9 cellular contexts compared by ENCODE assay signal in genomic region chr14:21257395-21258193, GRCh38. TPM values are rescaled to one million over a fixed set of nuclear protein-coding genes. Genes with fewer than 3 reads are reported as not detected.
DNase-seq lines count a peak whose midpoint lies in the region; ATAC-seq and TF ChIP-seq lines count a peak whose summit lies in the region.
"Had no signal": no experiment of that assay in that cellular context is flagged by ENCODE, and none has a peak within 500 bp of the region (broad histone marks: within the 10 kb centered on the region; RNA-seq: fewer than 3 reads in every experiment).

No MANE protein-coding gene starts in this region.

- H3K9me3 Mint-ChIP-seq in activated B cell treated with CpG ODN at 0.5 μM for 24 hours (no peaks in the 10 kb centered on the region), type B pancreatic cell (no peaks in the 10 kb centered on the region)

- no peak for ATAC-seq in Right ventricle myocardium superior (ENCODE audit: poor library complexity)
- no peak for ATAC-seq in activated B cell treated with CpG ODN at 0.5 μM for 24 hours (ENCODE audit: low read depth)

- no peak overlapping the region for H3K4me3 ChIP-seq in cardiac muscle cell

- CTCF ChIA-PET in activated B cell treated with CpG ODN at 0.5 μM for 24 hours (lab: Charles Lee) = no interaction called here

- no peaks in the 10 kb centered on the region for H3K9me3 ChIP-seq in cardiac muscle cell (ENCODE audit: low read depth)

- H3K4me1 ChIP-seq in cardiac muscle cell (ENCODE audit: low read depth) = peaks cover 18% of the 10 kb centered on the region

- H3K27ac Mint-ChIP-seq in activated B cell treated with CpG ODN at 0.5 μM for 24 hours (peak overlapping the region; percentile 47), type B pancreatic cell (peak overlapping the region; percentile 18)

- H3K4me1 Mint-ChIP-seq in activated B cell treated with CpG ODN at 0.5 μM for 24 hours (peaks cover 64% of the 10 kb centered on the region), type B pancreatic cell (ENCODE audit: unreplicated experiment) (peaks cover 35% of the 10 kb centered on the region)

- no peaks in the 10 kb centered on the region for H3K27me3 ChIP-seq in cardiac muscle cell

- intact Hi-C loops in Right ventricle myocardium superior (cut with DNase I) = no loop called here
- intact Hi-C loops in activated B cell treated with CpG ODN at 0.5 μM for 24 hours (cut with micrococcal nuclease) = no loop called here

- peak overlapping the region; percentile 10 for H3K27ac ChIP-seq in cardiac muscle cell

- H3K36me3 Mint-ChIP-seq in activated B cell treated with CpG ODN at 0.5 μM for 24 hours (ENCODE audit: low read depth) (peaks cover 83% of the 10 kb centered on the region), type B pancreatic cell (peaks cover 54% of the 10 kb centered on the region)

- DNase-seq in cardiac muscle cell (ENCODE audit: low read depth in 1 of 2, low spot score in 1 of 2) = peak in 1 of 2 donors; percentile 53
- DNase-seq in Right ventricle myocardium superior = no peak
- no peak for DNase-seq in activated B cell treated with CpG ODN at 0.5 μM for 24 hours
- peak; percentile 14 for DNase-seq in left kidney (ENCODE audit: low read depth, low spot score)
- no peak for DNase-seq in type B pancreatic cell (ENCODE audit: extremely low spot score, unreplicated experiment)
- DNase-seq in mesenteric fat pad (ENCODE audit: low spot score) = no peak
- no peak for DNase-seq in NCI-H1436 (lab: John Stamatoyannopoulos, UW)
- no peak for DNase-seq in NCI-H69 (lab: John Stamatoyannopoulos, UW)
- DNase-seq: RPMI8226 had no signal

- peak overlapping the region; percentile 33 for H3K4me3 Mint-ChIP-seq in activated B cell treated with CpG ODN at 0.5 μM for 24 hours
- peak overlapping the region; percentile 56 for H3K4me3 Mint-ChIP-seq in type B pancreatic cell

- TF ChIP-seq CTCF in cardiac muscle cell (IDR thresholded peaks at IDR 0.05; ENCODE audit: low read depth, low read length) (no peak), activated B cell treated with CpG ODN at 0.5 μM for 24 hours (IDR thresholded peaks at IDR 0.05) (no peak), type B pancreatic cell (conservative IDR thresholded peaks at IDR 0.05) (no peak)

- H3K27me3 Mint-ChIP-seq in activated B cell treated with CpG ODN at 0.5 μM for 24 hours (no peaks in the 10 kb centered on the region), type B pancreatic cell (no peaks in the 10 kb centered on the region)

- peaks cover 52% of the 10 kb centered on the region for H3K36me3 ChIP-seq in cardiac muscle cell

- POLR2A ChIA-PET in activated B cell treated with CpG ODN at 0.5 μM for 24 hours (lab: Charles Lee) = interaction anchor here (0.6 to 4.8 kb wide), 8 partner anchors 7 to 891 kb away, joined by 3 to 24 read pairs (median 3); partner anchors contain the start of gene METTL3

RNA-seq across cellular contexts. Expression of gene HNRNPC, which starts 11.6 kb away (rescaled TPM):
- total RNA-seq in cardiac muscle cell (564 and 928 TPM in 2 replicates), Right ventricle myocardium superior (238 TPM), activated B cell treated with CpG ODN at 0.5 μM for 24 hours (653 and 683 TPM in 2 replicates), type B pancreatic cell (ENCODE audit: low replicate concordance) (474 and 692 TPM in 2 replicates), mesenteric fat pad (330 TPM)
- 650 and 986 TPM in 2 replicates for polyA plus RNA-seq in cardiac muscle cell

RNA-seq across cellular contexts. Expression of gene RPGRIP1, which starts 22.3 kb away (rescaled TPM):
- 0.14 TPM in 1 of 2 replicates, not detected in the other for total RNA-seq in cardiac muscle cell
- 0.31 TPM in 1 of 2 replicates, not detected in the other for polyA plus RNA-seq in cardiac muscle cell
- total RNA-seq in Right ventricle myocardium superior = 0.27 TPM
- not detected in 2 replicates for total RNA-seq in activated B cell treated with CpG ODN at 0.5 μM for 24 hours
- total RNA-seq in type B pancreatic cell (ENCODE audit: low replicate concordance) = 0.19 and 0.63 TPM in 2 replicates
- total RNA-seq in mesenteric fat pad = 0.80 TPM
